ENCODE assay signal across 1 cellular context in genomic region chr9:132207839-132208615, GRCh38.
TF ChIP-seq lines count a peak whose summit lies in the region.

No MANE protein-coding gene starts in this region.

TF ChIP-seq in GM23338, 12 proteins besides CTCF, POLR2A, EP300 and RAD21 (continued from another document):
- TF ChIP-seq, protein P1, sequence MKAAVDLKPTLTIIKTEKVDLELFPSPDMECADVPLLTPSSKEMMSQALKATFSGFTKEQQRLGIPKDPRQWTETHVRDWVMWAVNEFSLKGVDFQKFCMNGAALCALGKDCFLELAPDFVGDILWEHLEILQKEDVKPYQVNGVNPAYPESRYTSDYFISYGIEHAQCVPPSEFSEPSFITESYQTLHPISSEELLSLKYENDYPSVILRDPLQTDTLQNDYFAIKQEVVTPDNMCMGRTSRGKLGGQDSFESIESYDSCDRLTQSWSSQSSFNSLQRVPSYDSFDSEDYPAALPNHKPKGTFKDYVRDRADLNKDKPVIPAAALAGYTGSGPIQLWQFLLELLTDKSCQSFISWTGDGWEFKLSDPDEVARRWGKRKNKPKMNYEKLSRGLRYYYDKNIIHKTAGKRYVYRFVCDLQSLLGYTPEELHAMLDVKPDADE (IDR thresholded peaks at IDR 0.05), result no peak
- TF ChIP-seq, protein P2, sequence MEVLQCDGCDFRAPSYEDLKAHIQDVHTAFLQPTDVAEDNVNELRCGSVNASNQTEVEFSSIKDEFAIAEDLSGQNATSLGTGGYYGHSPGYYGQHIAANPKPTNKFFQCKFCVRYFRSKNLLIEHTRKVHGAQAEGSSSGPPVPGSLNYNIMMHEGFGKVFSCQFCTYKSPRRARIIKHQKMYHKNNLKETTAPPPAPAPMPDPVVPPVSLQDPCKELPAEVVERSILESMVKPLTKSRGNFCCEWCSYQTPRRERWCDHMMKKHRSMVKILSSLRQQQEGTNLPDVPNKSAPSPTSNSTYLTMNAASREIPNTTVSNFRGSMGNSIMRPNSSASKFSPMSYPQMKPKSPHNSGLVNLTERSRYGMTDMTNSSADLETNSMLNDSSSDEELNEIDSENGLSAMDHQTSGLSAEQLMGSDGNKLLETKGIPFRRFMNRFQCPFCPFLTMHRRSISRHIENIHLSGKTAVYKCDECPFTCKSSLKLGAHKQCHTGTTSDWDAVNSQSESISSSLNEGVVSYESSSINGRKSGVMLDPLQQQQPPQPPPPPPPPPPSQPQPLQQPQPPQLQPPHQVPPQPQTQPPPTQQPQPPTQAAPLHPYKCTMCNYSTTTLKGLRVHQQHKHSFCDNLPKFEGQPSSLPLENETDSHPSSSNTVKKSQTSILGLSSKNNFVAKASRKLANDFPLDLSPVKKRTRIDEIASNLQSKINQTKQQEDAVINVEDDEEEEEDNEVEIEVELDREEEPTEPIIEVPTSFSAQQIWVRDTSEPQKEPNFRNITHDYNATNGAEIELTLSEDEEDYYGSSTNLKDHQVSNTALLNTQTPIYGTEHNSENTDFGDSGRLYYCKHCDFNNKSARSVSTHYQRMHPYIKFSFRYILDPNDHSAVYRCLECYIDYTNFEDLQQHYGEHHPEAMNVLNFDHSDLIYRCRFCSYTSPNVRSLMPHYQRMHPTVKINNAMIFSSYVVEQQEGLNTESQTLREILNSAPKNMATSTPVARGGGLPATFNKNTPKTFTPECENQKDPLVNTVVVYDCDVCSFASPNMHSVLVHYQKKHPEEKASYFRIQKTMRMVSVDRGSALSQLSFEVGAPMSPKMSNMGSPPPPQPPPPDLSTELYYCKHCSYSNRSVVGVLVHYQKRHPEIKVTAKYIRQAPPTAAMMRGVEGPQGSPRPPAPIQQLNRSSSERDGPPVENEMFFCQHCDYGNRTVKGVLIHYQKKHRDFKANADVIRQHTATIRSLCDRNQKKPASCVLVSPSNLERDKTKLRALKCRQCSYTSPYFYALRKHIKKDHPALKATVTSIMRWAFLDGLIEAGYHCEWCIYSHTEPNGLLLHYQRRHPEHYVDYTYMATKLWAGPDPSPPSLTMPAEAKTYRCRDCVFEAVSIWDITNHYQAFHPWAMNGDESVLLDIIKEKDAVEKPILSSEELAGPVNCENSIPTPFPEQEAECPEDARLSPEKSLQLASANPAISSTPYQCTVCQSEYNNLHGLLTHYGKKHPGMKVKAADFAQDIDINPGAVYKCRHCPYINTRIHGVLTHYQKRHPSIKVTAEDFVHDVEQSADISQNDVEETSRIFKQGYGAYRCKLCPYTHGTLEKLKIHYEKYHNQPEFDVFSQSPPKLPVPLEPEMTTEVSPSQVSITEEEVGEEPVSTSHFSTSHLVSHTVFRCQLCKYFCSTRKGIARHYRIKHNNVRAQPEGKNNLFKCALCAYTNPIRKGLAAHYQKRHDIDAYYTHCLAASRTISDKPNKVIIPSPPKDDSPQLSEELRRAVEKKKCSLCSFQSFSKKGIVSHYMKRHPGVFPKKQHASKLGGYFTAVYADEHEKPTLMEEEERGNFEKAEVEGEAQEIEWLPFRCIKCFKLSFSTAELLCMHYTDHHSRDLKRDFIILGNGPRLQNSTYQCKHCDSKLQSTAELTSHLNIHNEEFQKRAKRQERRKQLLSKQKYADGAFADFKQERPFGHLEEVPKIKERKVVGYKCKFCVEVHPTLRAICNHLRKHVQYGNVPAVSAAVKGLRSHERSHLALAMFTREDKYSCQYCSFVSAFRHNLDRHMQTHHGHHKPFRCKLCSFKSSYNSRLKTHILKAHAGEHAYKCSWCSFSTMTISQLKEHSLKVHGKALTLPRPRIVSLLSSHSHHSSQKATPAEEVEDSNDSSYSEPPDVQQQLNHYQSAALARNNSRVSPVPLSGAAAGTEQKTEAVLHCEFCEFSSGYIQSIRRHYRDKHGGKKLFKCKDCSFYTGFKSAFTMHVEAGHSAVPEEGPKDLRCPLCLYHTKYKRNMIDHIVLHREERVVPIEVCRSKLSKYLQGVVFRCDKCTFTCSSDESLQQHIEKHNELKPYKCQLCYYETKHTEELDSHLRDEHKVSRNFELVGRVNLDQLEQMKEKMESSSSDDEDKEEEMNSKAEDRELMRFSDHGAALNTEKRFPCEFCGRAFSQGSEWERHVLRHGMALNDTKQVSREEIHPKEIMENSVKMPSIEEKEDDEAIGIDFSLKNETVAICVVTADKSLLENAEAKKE (CRISPR knock-in tag; IDR thresholded peaks at IDR 0.05), result no peak
- TF ChIP-seq CREB1 (CRISPR knock-in tag; IDR thresholded peaks at IDR 0.05; ENCODE audit: low read depth), result no peak
- TF ChIP-seq POLR2AphosphoS5 (IDR thresholded peaks at IDR 0.05; ENCODE audit: low read depth), result no peak
- TF ChIP-seq, protein P3, sequence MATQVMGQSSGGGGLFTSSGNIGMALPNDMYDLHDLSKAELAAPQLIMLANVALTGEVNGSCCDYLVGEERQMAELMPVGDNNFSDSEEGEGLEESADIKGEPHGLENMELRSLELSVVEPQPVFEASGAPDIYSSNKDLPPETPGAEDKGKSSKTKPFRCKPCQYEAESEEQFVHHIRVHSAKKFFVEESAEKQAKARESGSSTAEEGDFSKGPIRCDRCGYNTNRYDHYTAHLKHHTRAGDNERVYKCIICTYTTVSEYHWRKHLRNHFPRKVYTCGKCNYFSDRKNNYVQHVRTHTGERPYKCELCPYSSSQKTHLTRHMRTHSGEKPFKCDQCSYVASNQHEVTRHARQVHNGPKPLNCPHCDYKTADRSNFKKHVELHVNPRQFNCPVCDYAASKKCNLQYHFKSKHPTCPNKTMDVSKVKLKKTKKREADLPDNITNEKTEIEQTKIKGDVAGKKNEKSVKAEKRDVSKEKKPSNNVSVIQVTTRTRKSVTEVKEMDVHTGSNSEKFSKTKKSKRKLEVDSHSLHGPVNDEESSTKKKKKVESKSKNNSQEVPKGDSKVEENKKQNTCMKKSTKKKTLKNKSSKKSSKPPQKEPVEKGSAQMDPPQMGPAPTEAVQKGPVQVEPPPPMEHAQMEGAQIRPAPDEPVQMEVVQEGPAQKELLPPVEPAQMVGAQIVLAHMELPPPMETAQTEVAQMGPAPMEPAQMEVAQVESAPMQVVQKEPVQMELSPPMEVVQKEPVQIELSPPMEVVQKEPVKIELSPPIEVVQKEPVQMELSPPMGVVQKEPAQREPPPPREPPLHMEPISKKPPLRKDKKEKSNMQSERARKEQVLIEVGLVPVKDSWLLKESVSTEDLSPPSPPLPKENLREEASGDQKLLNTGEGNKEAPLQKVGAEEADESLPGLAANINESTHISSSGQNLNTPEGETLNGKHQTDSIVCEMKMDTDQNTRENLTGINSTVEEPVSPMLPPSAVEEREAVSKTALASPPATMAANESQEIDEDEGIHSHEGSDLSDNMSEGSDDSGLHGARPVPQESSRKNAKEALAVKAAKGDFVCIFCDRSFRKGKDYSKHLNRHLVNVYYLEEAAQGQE (IDR thresholded peaks at IDR 0.05; ENCODE audit: unreplicated experiment), result no peak
- TF ChIP-seq NANOG (IDR thresholded peaks at IDR 0.05; ENCODE audit: borderline replicate concordance), result no peak
- TF ChIP-seq STAT1 (IDR thresholded peaks at IDR 0.05; ENCODE audit: unreplicated experiment), result no peak
- TF ChIP-seq ZNF331 (CRISPR knock-in tag; IDR thresholded peaks at IDR 0.05; ENCODE audit: low read depth), result no peak
- TF ChIP-seq ZNF114 (CRISPR knock-in tag; IDR thresholded peaks at IDR 0.05), result no peak
- TF ChIP-seq EZH2phosphoT487 (IDR thresholded peaks at IDR 0.05; ENCODE audit: unreplicated experiment), result no peak
- no peak for TF ChIP-seq EZH2 (IDR thresholded peaks at IDR 0.05; ENCODE audit: low read depth, unreplicated experiment)
TF ChIP-seq in GM23338: peak in this region for 0.
